11 cellular contexts compared by ENCODE assay signal in the genomic region with DNA sequence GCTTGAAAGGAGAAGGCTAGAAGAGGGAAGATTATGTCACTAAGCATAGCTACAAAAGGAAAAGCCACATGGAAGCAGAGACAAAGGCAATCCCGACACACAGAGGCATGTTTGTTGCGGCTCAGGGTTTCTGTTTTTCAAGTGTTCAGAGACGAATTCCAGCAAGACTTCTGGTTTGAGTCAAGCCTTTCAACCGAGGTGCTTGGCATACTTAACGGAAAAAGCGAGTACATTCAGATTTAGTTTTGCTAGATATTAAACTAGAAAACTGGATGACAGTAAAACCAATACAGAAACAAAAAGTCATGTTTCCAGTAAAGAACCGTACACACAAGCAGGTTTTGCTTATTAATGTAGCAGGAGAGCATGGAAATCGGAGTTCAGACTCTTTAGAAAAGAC. TPM values are rescaled to one million over a fixed set of nuclear protein-coding genes. Genes with fewer than 3 reads are reported as not detected.
DNase-seq lines count a peak whose midpoint lies in the region; TF ChIP-seq lines count a peak whose summit lies in the region.
"Had no signal": no experiment of that assay in that cellular context is flagged by ENCODE, and none has a peak within 500 bp of the region (broad histone marks: within the 10 kb centered on the region; RNA-seq: fewer than 3 reads in every experiment).

No MANE protein-coding gene starts in this region.

- H3K36me3 Mint-ChIP-seq in activated naive CD4-positive, alpha-beta T cell treated with anti-CD3 and anti-CD28 coated beads for 36 hours (ENCODE audit: low read depth): peaks cover 17% of the 10 kb centered on the region

- no peak for TF ChIP-seq EP300 in stomach (IDR thresholded peaks at IDR 0.05)

- peak overlapping the region; percentile 14 for H3K4me3 Mint-ChIP-seq in activated naive CD4-positive, alpha-beta T cell treated with anti-CD3 and anti-CD28 coated beads for 36 hours

- TF ChIP-seq POLR2A in stomach (IDR thresholded peaks at IDR 0.05): no peak
- no peak for TF ChIP-seq POLR2A in vagina (IDR thresholded peaks at IDR 0.05)

- 53 to 66% (median 60%) methylated on average over 8 of the region's 8 CpGs for WGBS in stomach, 5 donors

- no peaks in the 10 kb centered on the region for H3K9me3 ChIP-seq in stomach
- H3K9me3 ChIP-seq in vagina: no peaks in the 10 kb centered on the region
- H3K9me3 ChIP-seq: BLaER1 treated with 17β-estradiol and CSF1 and Interleukin-3, amounts not matched to agents 10 nM and 100 nM had no signal

- H3K4me1 Mint-ChIP-seq in activated naive CD4-positive, alpha-beta T cell treated with anti-CD3 and anti-CD28 coated beads for 36 hours (ENCODE audit: low read depth): peaks cover 34% of the 10 kb centered on the region

- peak overlapping the region; percentile 79 for H3K27ac Mint-ChIP-seq in activated naive CD4-positive, alpha-beta T cell treated with anti-CD3 and anti-CD28 coated beads for 36 hours
- H3K27ac Mint-ChIP-seq: progenitor cell of endocrine pancreas had no signal

- CTCF ChIA-PET in activated naive CD4-positive, alpha-beta T cell treated with anti-CD3 and anti-CD28 coated beads for 36 hours (lab: Charles Lee): interaction anchor here (1.4 to 2.9 kb wide), 3 partner anchors 24 to 259 kb away, joined by 3 to 12 read pairs (median 3); no protein-coding TSS in a partner anchor

- TF ChIP-seq CTCF in astrocyte of the spinal cord (IDR thresholded peaks at IDR 0.05; ENCODE audit: low read depth, low read length) (no peak), stomach (IDR thresholded peaks at IDR 0.05) (no peak), vagina (IDR thresholded peaks at IDR 0.05) (no peak)

- peak; percentile 75 for DNase-seq in activated naive CD4-positive, alpha-beta T cell treated with anti-CD3 and anti-CD28 coated beads for 36 hours
- no peak for DNase-seq in activated naive CD4-positive, alpha-beta T cell (lab: John Stamatoyannopoulos, UW)
- DNase-seq in astrocyte of the spinal cord (ENCODE audit: low read depth, low spot score) (peak; percentile 69), iPS-NIHi7 (ENCODE audit: extremely low spot score) (peak; percentile 18), stomach (no peak), NCI-H2107 treated with DMSO at 0.1 percent for 48 hours (lab: John Stamatoyannopoulos, UW; ENCODE audit: unreplicated experiment) (no peak), vagina (ENCODE audit: extremely low spot score in 2 of 2) (no peak), NCI-H146 (lab: John Stamatoyannopoulos, UW) (no peak)
- DNase-seq: NCI-H2081 had no signal

- no peaks in the 10 kb centered on the region for H3K9me3 Mint-ChIP-seq in activated naive CD4-positive, alpha-beta T cell treated with anti-CD3 and anti-CD28 coated beads for 36 hours

- in situ Hi-C loops in astrocyte of the spinal cord (cut with HindIII; ENCODE audit: low sequenced_read_pairs): no loop called here

- H3K4me1 ChIP-seq in stomach (no peaks in the 10 kb centered on the region), vagina (peaks cover 11% of the 10 kb centered on the region)

- no peak overlapping the region for H3K4me3 ChIP-seq in astrocyte of the spinal cord (ENCODE audit: low read depth, low read length)
- peak overlapping the region in 2 of 4 donors; percentile 7 to 11 for H3K4me3 ChIP-seq in stomach
- peak overlapping the region in 1 of 2 donors; percentile 10 for H3K4me3 ChIP-seq in vagina
- H3K4me3 ChIP-seq: BLaER1 treated with 17β-estradiol and CSF1 and Interleukin-3, amounts not matched to agents 10 nM and 100 nM had no signal

- H3K27me3 Mint-ChIP-seq in activated naive CD4-positive, alpha-beta T cell treated with anti-CD3 and anti-CD28 coated beads for 36 hours (ENCODE audit: low read depth): no peaks in the 10 kb centered on the region
- H3K27me3 Mint-ChIP-seq: progenitor cell of endocrine pancreas had no signal

- H3K27ac ChIP-seq in stomach: peak overlapping the region in 3 of 5 donors; percentile 19 to 56 (median 41)
- no peak overlapping the region for H3K27ac ChIP-seq in vagina
- H3K27ac ChIP-seq: BLaER1 treated with 17β-estradiol and CSF1 and Interleukin-3, amounts not matched to agents 10 nM and 100 nM had no signal

- H3K36me3 ChIP-seq in stomach: peaks cover 0 to 32% (median 27%) of the 10 kb centered on the region in 4 donors
- peaks cover 0 to 18% of the 10 kb centered on the region in 2 donors for H3K36me3 ChIP-seq in vagina

- intact Hi-C loops in activated naive CD4-positive, alpha-beta T cell treated with anti-CD3 and anti-CD28 coated beads for 36 hours (cut with micrococcal nuclease): loop anchor here (1.0 to 5.0 kb wide), 9 partner anchors 24 to 432 kb away; partner anchors contain the start of genes CD83 and MCUR1
- intact Hi-C loops in stomach (cut with DNase I; ENCODE audit: low total_unique reads): no loop called here
- intact Hi-C loops in vagina (cut with DNase I): no loop called here

- H3K27me3 ChIP-seq in stomach (no peaks in the 10 kb centered on the region), vagina (no peaks in the 10 kb centered on the region)
- H3K27me3 ChIP-seq: BLaER1 treated with 17β-estradiol and CSF1 and Interleukin-3, amounts not matched to agents 10 nM and 100 nM had no signal

RNA-seq across cellular contexts. Expression of gene MCUR1, which starts 27.2 kb away (rescaled TPM):
- total RNA-seq in activated naive CD4-positive, alpha-beta T cell treated with anti-CD3 and anti-CD28 coated beads for 36 hours: 10 to 100 TPM; 27.1 to 28.3 TPM
- 10 to 100 TPM in 2 of 5 donors, 1 to 10 TPM in 3; 2.3 to 11.9 (median 5.5) TPM for total RNA-seq in stomach
- 10 to 100 TPM in 2 of 3 donors, 1 to 10 TPM in 1; 7.5 to 16.4 (median 16.4) TPM for polyA plus RNA-seq in stomach
- total RNA-seq in vagina: 15.0 TPM

Comparison
In these comparisons a context has a peak if more than half of its experiments do, and no peak if none do; other contexts are left out.
1. DNase-seq: peak in activated naive CD4-positive, alpha-beta T cell treated with anti-CD3 and anti-CD28 coated beads for 36 hours (single experiment), astrocyte of the spinal cord (single experiment) and iPS-NIHi7 (single experiment); none in activated naive CD4-positive, alpha-beta T cell (0 of 4), stomach (single experiment), NCI-H2107 treated with DMSO at 0.1 percent for 48 hours (single experiment), vagina (0 of 2) and NCI-H146 (single experiment).